8 cellular contexts compared by ENCODE assay signal in genomic region chr13:25114220-25114619, GRCh38. TPM values are rescaled to one million over a fixed set of nuclear protein-coding genes. Genes with fewer than 3 reads are reported as not detected.
DNase-seq lines count a peak whose midpoint lies in the region; ATAC-seq, FAIRE-seq and TF ChIP-seq lines count a peak whose summit lies in the region.

No MANE protein-coding gene starts in this region.

- ATAC-seq in GM21381 (IDR thresholded peaks at IDR 0.05; ENCODE audit: unreplicated experiment), result peak; percentile 55

- no peaks in the 10 kb centered on the region for H3K36me3 Mint-ChIP-seq in osteocyte (ENCODE audit: unreplicated experiment)

- no peaks in the 10 kb centered on the region for H3K4me1 Mint-ChIP-seq in osteocyte (ENCODE audit: unreplicated experiment)

- TF ChIP-seq CTCF in RWPE1 (conservative IDR thresholded peaks at IDR 0.05; ENCODE audit: low read depth) (peak; percentile 93), osteocyte (IDR thresholded peaks at IDR 0.05) (peak; percentile 89)

- H3K4me3 Mint-ChIP-seq in osteocyte (ENCODE audit: unreplicated experiment), result no peak overlapping the region

- peaks cover 36% of the 10 kb centered on the region for H3K27me3 Mint-ChIP-seq in osteocyte (ENCODE audit: unreplicated experiment)

- H3K27ac Mint-ChIP-seq in osteocyte (ENCODE audit: unreplicated experiment), result no peak overlapping the region

- DNase-seq in Caki2 (ENCODE audit: low read depth) (peak; percentile 70), LoVo (ENCODE audit: low spot score) (peak; percentile 53), RWPE1 (ENCODE audit: low spot score) (peak; percentile 71), frontal cortex (ENCODE audit: low spot score in 2 of 2) (peak; percentile 44 to 75), osteocyte (ENCODE audit: extremely low spot score, unreplicated experiment) (no peak), urothelium cell line (ENCODE audit: low spot score) (peak; percentile 67)
- peak; percentile 50 for DNase-seq in activated naive CD4-positive, alpha-beta T cell treated with Interleukin-2 at 50 U/mL for 16 hours

- POLR2A ChIA-PET in RWPE1 (lab: Yijun Ruan, JAX; ENCODE audit: low non-redundant PET), result no interaction called here

- CTCF ChIA-PET in RWPE1 (lab: Yijun Ruan, JAX), result interaction anchor here (0.5 to 2.5 kb wide), 16 partner anchors 11 to 728 kb away, joined by 3 to 9 read pairs (median 4); no protein-coding TSS in a partner anchor

- FAIRE-seq in frontal cortex (lab: Jason Lieb, UNC), result no peak
- FAIRE-seq in urothelium cell line (lab: Jason Lieb, UNC), result no peak

- in situ Hi-C loops in Caki2 (cut with HindIII; ENCODE audit: low pct_unique_long_range_greater_than_20kb, low sequenced_read_pairs), result no loop called here

- no peak overlapping the region for H3K27ac ChIP-seq in RWPE1

- no peaks in the 10 kb centered on the region for H3K9me3 Mint-ChIP-seq in osteocyte (ENCODE audit: unreplicated experiment)

RNA-seq across cellular contexts. Expression of gene PABPC3, which starts 18.3 kb away (rescaled TPM):
- total RNA-seq in Caki2 (2014; rRNA removed; shearing (Covaris generic); ENCODE audit: low replicate concordance), result not detected in 2 replicates
- total RNA-seq in frontal cortex, result 0.41 TPM
- 0.10 and 0.16 TPM in 2 replicates for total RNA-seq in osteocyte

RNA-seq across cellular contexts. Expression of gene AMER2, which starts 57.9 kb away (rescaled TPM):
- total RNA-seq in Caki2 (2014; rRNA removed; shearing (Covaris generic); ENCODE audit: low replicate concordance), result not detected in 2 replicates
- 143 TPM for total RNA-seq in frontal cortex
- total RNA-seq in osteocyte, result not detected in 2 replicates

Comparison
In these comparisons a context has a peak if more than half of its experiments do, and no peak if none do; other contexts are left out.
1. RNA of gene AMER2, which starts 57.9 kb away (total RNA-seq): 143 TPM in frontal cortex (single experiment); not detected in Caki2 and not detected in osteocyte; every median in the first group is over 100 times any median in the second.